8 cellular contexts compared by ENCODE assay signal in genomic region chr5:1799602-1800469, GRCh38. TPM values are rescaled to one million over a fixed set of nuclear protein-coding genes. Genes with fewer than 3 reads are reported as not detected.
DNase-seq lines count a peak whose midpoint lies in the region; ATAC-seq and TF ChIP-seq lines count a peak whose summit lies in the region.

Gene MRPL36, minus strand, starts transcription at chr5:1799837. Its CDS starts 902 bp downstream, at chr5:1798935.

- ATAC-seq in HG02678 (IDR thresholded peaks at IDR 0.05; ENCODE audit: unreplicated experiment) (peak; percentile 59), Right ventricle myocardium inferior (peak; percentile 93), thoracic aorta (ENCODE audit: insufficient number of reproducible peaks, low FRiP score, low read depth) (peak; percentile 52)

- 1 to 3% (median 1%) methylated on average over 57 to 68 of the region's 68 CpGs for WGBS in ovary, 3 donors

- H3K4me1 ChIP-seq in ovary (ENCODE audit: insufficient read depth) (peaks cover 7% of the 10 kb centered on the region), thoracic aorta (ENCODE audit: control insufficient read depth in 1 of 2, low read depth in 2 of 2) (peaks cover 4 to 16% of the 10 kb centered on the region in 2 donors)

- H3K36me3 ChIP-seq in ovary = no peaks in the 10 kb centered on the region
- peaks cover 21% of the 10 kb centered on the region for H3K36me3 ChIP-seq in thoracic aorta

- TF ChIP-seq CTCF in GM10266 (IDR thresholded peaks at IDR 0.05; ENCODE audit: control insufficient read depth, insufficient read depth, low read depth, missing control alignments) = no peak
- TF ChIP-seq CTCF in ovary (IDR thresholded peaks at IDR 0.05) = peak in 1 of 3 donors; percentile 6
- TF ChIP-seq CTCF in thoracic aorta (IDR thresholded peaks at IDR 0.05) = no peak

- no peaks in the 10 kb centered on the region for H3K27me3 ChIP-seq in ovary
- no peaks in the 10 kb centered on the region for H3K27me3 ChIP-seq in thoracic aorta (replicated peaks; ENCODE audit: insufficient read depth)

- intact Hi-C loops in Right ventricle myocardium inferior (cut with DNase I) = loop anchor here (2.0 kb wide), 3 partner anchors 41 to 147 kb away; partner anchors contain the start of gene IRX4
- intact Hi-C loops in ovary (cut with DNase I) = no loop called here

- H3K9me3 ChIP-seq in ovary (no peaks in the 10 kb centered on the region), thoracic aorta (no peaks in the 10 kb centered on the region)

- H3K27ac ChIP-seq in ovary = peak within 1 kb of the TSS; percentile 75 to 87
- peak within 1 kb of the TSS; percentile 65 to 70 for H3K27ac ChIP-seq in thoracic aorta

- H3K4me3 ChIP-seq in ovary (peak within 1 kb of the TSS; percentile 95), thoracic aorta (peak within 1 kb of the TSS; percentile 86)

- no peak for TF ChIP-seq EP300 in ovary (IDR thresholded peaks at IDR 0.05)

- DNase-seq in GM10266 (ENCODE audit: extremely low spot score) (peak; percentile 96), NCI-H1436 treated with DMSO at 0.1 percent for 48 hours (lab: John Stamatoyannopoulos, UW) (peak; percentile 32), SW480 (ENCODE audit: low spot score) (peak; percentile 90), Right ventricle myocardium inferior (ENCODE audit: missing footprints) (peak; percentile 98), ovary (peak; percentile 87 to 97 (median 91)), thoracic aorta (ENCODE audit: low spot score) (peak; percentile 76)
- peak; percentile 88 for DNase-seq in activated naive CD8-positive, alpha-beta T cell treated with anti-CD3 and anti-CD28 coated beads, Interleukin-2, amount 50 U/mL, for 16 hours (ENCODE audit: low read depth, low spot score)

- TF ChIP-seq POLR2A in ovary (IDR thresholded peaks at IDR 0.05) = peak; percentile 81

RNA-seq across cellular contexts. Expression of gene MRPL36, which starts in this region (rescaled TPM):
- 62.3 TPM for total RNA-seq in Right ventricle myocardium inferior
- total RNA-seq in ovary = 10 to 100 TPM; 26.8 to 42.5 (median 33.8) TPM
- 10 to 100 TPM; 40.8 to 60.7 TPM for polyA plus RNA-seq in ovary
- total RNA-seq in thoracic aorta = 10 to 100 TPM; 26.2 to 26.9 TPM

Comparison
In these comparisons a context has a peak if more than half of its experiments do, and no peak if none do; other contexts are left out.
1. Peak in every context shown above with its lines: DNase-seq, ATAC-seq, H3K4me3 ChIP-seq and H3K27ac ChIP-seq.
2. DNase-seq: peak in every context shown above with its lines; median percentile 98 in Right ventricle myocardium inferior; 96 in GM10266; 91 in ovary; 90 in SW480; 88 in activated naive CD8-positive, alpha-beta T cell treated with anti-CD3 and anti-CD28 coated beads, Interleukin-2, amount 50 U/mL, for 16 hours; 76 in thoracic aorta; 32 in NCI-H1436 treated with DMSO at 0.1 percent for 48 hours.